In the genomic region with DNA sequence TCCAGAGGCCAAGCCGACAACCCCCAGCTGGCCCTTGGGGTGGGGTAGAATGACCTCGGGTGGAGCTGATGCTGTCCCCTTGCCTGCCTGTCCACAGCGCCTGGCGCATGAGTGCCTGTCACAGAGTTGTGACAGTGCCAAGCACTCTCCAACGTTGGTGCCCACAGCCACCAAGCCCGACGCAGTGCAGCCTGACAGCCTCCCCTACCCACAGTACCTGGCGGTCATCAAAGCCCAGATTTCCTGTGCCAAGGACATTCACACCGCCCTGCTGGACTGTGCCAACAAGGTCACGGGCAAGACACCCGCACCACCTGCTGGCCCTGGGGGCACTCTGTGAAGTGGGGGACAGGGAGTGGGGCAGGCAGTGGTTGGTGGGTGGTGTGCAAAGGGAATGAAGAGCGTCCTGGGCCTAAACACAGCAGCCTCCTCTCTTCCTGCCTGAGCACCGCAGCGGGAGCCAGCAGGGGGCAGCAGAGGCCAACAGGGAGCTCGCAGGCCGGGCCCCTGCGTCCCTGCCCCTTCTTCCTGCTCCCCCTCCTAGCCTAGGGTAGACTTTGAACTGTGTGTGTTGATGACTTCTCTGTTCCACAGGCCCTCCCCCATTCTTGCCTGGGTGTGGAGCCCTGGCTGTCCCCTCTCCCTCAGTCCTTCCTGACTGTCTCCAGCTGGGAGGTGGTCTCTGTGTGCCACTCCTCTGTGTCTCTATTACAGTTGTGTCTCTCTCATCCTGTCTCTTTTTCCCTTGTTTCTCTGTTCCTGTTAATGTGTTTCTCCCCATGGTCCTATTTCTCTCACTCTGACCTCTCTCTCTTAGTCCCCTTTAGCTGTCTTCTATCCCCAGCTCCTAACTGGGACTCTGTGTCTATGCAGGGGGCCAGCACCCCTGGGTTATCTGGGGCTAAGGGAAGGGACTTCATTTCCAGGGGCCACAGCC, we compare ENCODE assay signal across 1 cellular context.
A peak's percentile ranks its signal among the peaks of the same experiment; 100 is the strongest.
TF ChIP-seq lines count a peak whose summit lies in the region.

No MANE protein-coding gene starts in this region.

TF ChIP-seq in HepG2, 621 proteins besides CTCF, POLR2A, EP300 and RAD21 (continued from another document and continues in another):
- peak; percentile 69; the same call in 1 of the 2 replicates for TF ChIP-seq ZNF609 (CRISPR knock-in tag; IDR thresholded peaks at IDR 0.05; ENCODE audit: borderline replicate concordance)
- no peak for TF ChIP-seq HOXA7 (CRISPR knock-in tag; IDR thresholded peaks at IDR 0.05)
- no peak for TF ChIP-seq RARG (CRISPR knock-in tag; IDR thresholded peaks at IDR 0.05; ENCODE audit: low read depth)
- no peak for TF ChIP-seq NFE2 (CRISPR knock-in tag; IDR thresholded peaks at IDR 0.05)
- peak; percentile 95 for TF ChIP-seq RARA (CRISPR knock-in tag; IDR thresholded peaks at IDR 0.05)
- peak; percentile 82; the same call in 1 of the 2 replicates for TF ChIP-seq ZNF337 (CRISPR knock-in tag; IDR thresholded peaks at IDR 0.05; ENCODE audit: borderline replicate concordance, low read depth)
- TF ChIP-seq ZNF724P (CRISPR knock-in tag; IDR thresholded peaks at IDR 0.05; ENCODE audit: borderline replicate concordance), result no peak
- TF ChIP-seq RFX3 (CRISPR knock-in tag; IDR thresholded peaks at IDR 0.05), result no peak
- no peak for TF ChIP-seq RNF2 (conservative IDR thresholded peaks at IDR 0.05; ENCODE audit: low read depth)
- peak; percentile 98 for TF ChIP-seq ZNF441 (CRISPR knock-in tag; IDR thresholded peaks at IDR 0.05; ENCODE audit: borderline replicate concordance)
- TF ChIP-seq ZBTB42 (CRISPR knock-in tag; IDR thresholded peaks at IDR 0.05), result no peak
- no peak for TF ChIP-seq CHCHD3 (CRISPR knock-in tag; IDR thresholded peaks at IDR 0.05)
- TF ChIP-seq, protein P1, sequence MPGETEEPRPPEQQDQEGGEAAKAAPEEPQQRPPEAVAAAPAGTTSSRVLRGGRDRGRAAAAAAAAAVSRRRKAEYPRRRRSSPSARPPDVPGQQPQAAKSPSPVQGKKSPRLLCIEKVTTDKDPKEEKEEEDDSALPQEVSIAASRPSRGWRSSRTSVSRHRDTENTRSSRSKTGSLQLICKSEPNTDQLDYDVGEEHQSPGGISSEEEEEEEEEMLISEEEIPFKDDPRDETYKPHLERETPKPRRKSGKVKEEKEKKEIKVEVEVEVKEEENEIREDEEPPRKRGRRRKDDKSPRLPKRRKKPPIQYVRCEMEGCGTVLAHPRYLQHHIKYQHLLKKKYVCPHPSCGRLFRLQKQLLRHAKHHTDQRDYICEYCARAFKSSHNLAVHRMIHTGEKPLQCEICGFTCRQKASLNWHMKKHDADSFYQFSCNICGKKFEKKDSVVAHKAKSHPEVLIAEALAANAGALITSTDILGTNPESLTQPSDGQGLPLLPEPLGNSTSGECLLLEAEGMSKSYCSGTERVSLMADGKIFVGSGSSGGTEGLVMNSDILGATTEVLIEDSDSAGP (CRISPR knock-in tag; IDR thresholded peaks at IDR 0.05; ENCODE audit: borderline replicate concordance), result peak; percentile 94
- no peak for TF ChIP-seq ZNF503 (CRISPR knock-in tag; IDR thresholded peaks at IDR 0.05)
- TF ChIP-seq ZBTB49 (CRISPR knock-in tag; IDR thresholded peaks at IDR 0.05; ENCODE audit: borderline replicate concordance), result no peak
- no peak for TF ChIP-seq BORCS8-MEF2B (CRISPR knock-in tag; IDR thresholded peaks at IDR 0.05)
- TF ChIP-seq HMG20A (CRISPR knock-in tag; IDR thresholded peaks at IDR 0.05; ENCODE audit: borderline replicate concordance), result no peak; the same call in 1 of the 2 replicates
- TF ChIP-seq, protein P2, sequence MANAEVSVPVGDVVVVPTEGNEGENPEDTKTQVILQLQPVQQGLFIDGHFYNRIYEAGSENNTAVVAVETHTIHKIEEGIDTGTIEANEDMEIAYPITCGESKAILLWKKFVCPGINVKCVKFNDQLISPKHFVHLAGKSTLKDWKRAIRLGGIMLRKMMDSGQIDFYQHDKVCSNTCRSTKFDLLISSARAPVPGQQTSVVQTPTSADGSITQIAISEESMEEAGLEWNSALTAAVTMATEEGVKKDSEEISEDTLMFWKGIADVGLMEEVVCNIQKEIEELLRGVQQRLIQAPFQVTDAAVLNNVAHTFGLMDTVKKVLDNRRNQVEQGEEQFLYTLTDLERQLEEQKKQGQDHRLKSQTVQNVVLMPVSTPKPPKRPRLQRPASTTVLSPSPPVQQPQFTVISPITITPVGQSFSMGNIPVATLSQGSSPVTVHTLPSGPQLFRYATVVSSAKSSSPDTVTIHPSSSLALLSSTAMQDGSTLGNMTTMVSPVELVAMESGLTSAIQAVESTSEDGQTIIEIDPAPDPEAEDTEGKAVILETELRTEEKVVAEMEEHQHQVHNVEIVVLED (CRISPR knock-in tag; IDR thresholded peaks at IDR 0.05; ENCODE audit: borderline replicate concordance), result peak; percentile 73; the same call in 1 of the 2 replicates
- no peak for TF ChIP-seq KMT2A (CRISPR knock-in tag; IDR thresholded peaks at IDR 0.05)
- TF ChIP-seq ATF7 (IDR thresholded peaks at IDR 0.05), result no peak
- no peak for TF ChIP-seq ATF7 (CRISPR knock-in tag; IDR thresholded peaks at IDR 0.05)
- TF ChIP-seq, protein P3, sequence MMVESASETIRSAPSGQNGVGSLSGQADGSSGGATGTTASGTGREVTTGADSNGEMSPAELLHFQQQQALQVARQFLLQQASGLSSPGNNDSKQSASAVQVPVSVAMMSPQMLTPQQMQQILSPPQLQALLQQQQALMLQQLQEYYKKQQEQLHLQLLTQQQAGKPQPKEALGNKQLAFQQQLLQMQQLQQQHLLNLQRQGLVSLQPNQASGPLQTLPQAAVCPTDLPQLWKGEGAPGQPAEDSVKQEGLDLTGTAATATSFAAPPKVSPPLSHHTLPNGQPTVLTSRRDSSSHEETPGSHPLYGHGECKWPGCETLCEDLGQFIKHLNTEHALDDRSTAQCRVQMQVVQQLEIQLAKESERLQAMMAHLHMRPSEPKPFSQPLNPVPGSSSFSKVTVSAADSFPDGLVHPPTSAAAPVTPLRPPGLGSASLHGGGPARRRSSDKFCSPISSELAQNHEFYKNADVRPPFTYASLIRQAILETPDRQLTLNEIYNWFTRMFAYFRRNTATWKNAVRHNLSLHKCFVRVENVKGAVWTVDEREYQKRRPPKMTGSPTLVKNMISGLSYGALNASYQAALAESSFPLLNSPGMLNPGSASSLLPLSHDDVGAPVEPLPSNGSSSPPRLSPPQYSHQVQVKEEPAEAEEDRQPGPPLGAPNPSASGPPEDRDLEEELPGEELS (CRISPR knock-in tag; IDR thresholded peaks at IDR 0.05), result peak; percentile 89
- peak; percentile 52; the same call in 1 of the 2 replicates for TF ChIP-seq KLF6 (CRISPR knock-in tag; IDR thresholded peaks at IDR 0.05)
- no peak for TF ChIP-seq ZKSCAN1 (IDR thresholded peaks at IDR 0.05; ENCODE audit: low read length)
- TF ChIP-seq ZFP90 (CRISPR knock-in tag; IDR thresholded peaks at IDR 0.05; ENCODE audit: borderline replicate concordance), result no peak; the same call in 1 of the 2 replicates
- TF ChIP-seq ARID4A (CRISPR knock-in tag; IDR thresholded peaks at IDR 0.05; ENCODE audit: borderline replicate concordance), result peak; percentile 85
- TF ChIP-seq PATZ1 (CRISPR knock-in tag; IDR thresholded peaks at IDR 0.05), result peak; percentile 93
